Comparison of ENCODE assay signal across 15 cellular contexts in genomic region chr3:73511555-73511954, GRCh38.
DNase-seq lines count a peak whose midpoint lies in the region; ATAC-seq and TF ChIP-seq lines count a peak whose summit lies in the region.
"Had no signal": no experiment of that assay in that cellular context is flagged by ENCODE, and none has a peak within 500 bp of the region (broad histone marks: within the 10 kb centered on the region; RNA-seq: fewer than 3 reads in every experiment).

No MANE protein-coding gene starts in this region.

- H3K27ac Mint-ChIP-seq in Calu3 (ENCODE audit: unreplicated experiment) (no peak overlapping the region), HFFc6 (no peak overlapping the region)
- H3K27ac Mint-ChIP-seq: activated T-cell treated with anti-CD3 and anti-CD28 coated beads, Interleukin-2, amount 50 U/mL, for 24 hours had no signal

- H3K9me3 ChIP-seq in right atrium auricular region (no peaks in the 10 kb centered on the region), neuron (ENCODE audit: low read length) (no peaks in the 10 kb centered on the region)
- H3K9me3 ChIP-seq: body of pancreas, suprapubic skin had no signal

- H3K4me3 Mint-ChIP-seq in Calu3 (ENCODE audit: low read depth, unreplicated experiment) (no peak overlapping the region), HFFc6 (no peak overlapping the region)
- H3K4me3 Mint-ChIP-seq: activated T-cell treated with anti-CD3 and anti-CD28 coated beads, Interleukin-2, amount 50 U/mL, for 24 hours had no signal

- peak overlapping the region; percentile 1 for H2AFZ ChIP-seq in neuron (ENCODE audit: low read depth, low read length)

- ATAC-seq in Right ventricle myocardium superior (ENCODE audit: poor library complexity) = no peak
- ATAC-seq: body of pancreas had no signal

- no peaks in the 10 kb centered on the region for H3K27me3 ChIP-seq in right atrium auricular region
- H3K27me3 ChIP-seq in neuron (ENCODE audit: insufficient read depth, low read length) = no peaks in the 10 kb centered on the region
- no peaks in the 10 kb centered on the region; the same call in 1 of the 2 replicates for H3K27me3 ChIP-seq in H7 (ENCODE audit: control insufficient read depth, insufficient read depth, low read length)
- H3K27me3 ChIP-seq: body of pancreas, suprapubic skin had no signal

- H3K27me3 Mint-ChIP-seq in Calu3 (ENCODE audit: unreplicated experiment) (peaks cover 11% of the 10 kb centered on the region), HFFc6 (ENCODE audit: insufficient read depth) (no peaks in the 10 kb centered on the region; the same call in 1 of the 2 replicates)

- H3K4me3 ChIP-seq in right atrium auricular region (no peak overlapping the region), neuron (ENCODE audit: low read length) (no peak overlapping the region), H7 (ENCODE audit: insufficient read depth, low read depth, low read length) (no peak overlapping the region)
- H3K4me3 ChIP-seq: body of pancreas, suprapubic skin had no signal

- H3K9me3 Mint-ChIP-seq in Calu3 (ENCODE audit: low read depth, unreplicated experiment) (no peaks in the 10 kb centered on the region), HFFc6 (no peaks in the 10 kb centered on the region)
- H3K9me3 Mint-ChIP-seq: activated T-cell treated with anti-CD3 and anti-CD28 coated beads, Interleukin-2, amount 50 U/mL, for 24 hours had no signal

- no TSS peak for BruUV-seq in Calu3 (replicated peaks; lab: Mats Ljungman, UMichigan)

- peak overlapping the region; percentile 29 to 33 for H3K27ac ChIP-seq in right atrium auricular region
- H3K27ac ChIP-seq: body of pancreas, suprapubic skin had no signal

- H3K4me1 Mint-ChIP-seq in Calu3 (ENCODE audit: low read depth, unreplicated experiment) = no peaks in the 10 kb centered on the region
- peaks cover 47% of the 10 kb centered on the region for H3K4me1 Mint-ChIP-seq in HFFc6 (ENCODE audit: low read depth)

- CTCF ChIA-PET in Calu3 (lab: Charles Lee) = no interaction called here

- no peak for DNase-seq in right atrium auricular region (ENCODE audit: low spot score)
- DNase-seq in Right ventricle myocardium superior = no peak
- peak; percentile 78 for DNase-seq in foreskin melanocyte
- DNase-seq in Calu3 = no peak
- DNase-seq in H7 = no peak
- no peak for DNase-seq in A172 (ENCODE audit: low spot score)
- DNase-seq in HFFc6 = no peak
- DNase-seq: ACHN; activated T-cell treated with anti-CD3 and anti-CD28 coated beads, Interleukin-2, amount 50 U/mL, for 24 hours; body of pancreas; DMS79; NCI-H226; SIG-M5 had no signal

- no peaks in the 10 kb centered on the region for H3K36me3 ChIP-seq in right atrium auricular region
- no peaks in the 10 kb centered on the region for H3K36me3 ChIP-seq in neuron (ENCODE audit: insufficient read depth, low read length)
- no peaks in the 10 kb centered on the region for H3K36me3 ChIP-seq in H7 (replicated peaks; ENCODE audit: control insufficient read depth, insufficient read depth, low read length)
- H3K36me3 ChIP-seq: suprapubic skin had no signal

- intact Hi-C loops in Right ventricle myocardium superior (cut with DNase I) (no loop called here), Calu3 (cut with micrococcal nuclease; ENCODE audit: unreplicated experiment) (loop anchor here (5.0 kb wide), 1 partner anchor 191 kb away; no protein-coding TSS in a partner anchor)

- no peak for TF ChIP-seq CTCF in right atrium auricular region (IDR thresholded peaks at IDR 0.05)
- TF ChIP-seq CTCF in Calu3 (IDR thresholded peaks at IDR 0.05; ENCODE audit: unreplicated experiment) = no peak
- no peak for TF ChIP-seq CTCF in HFFc6 (IDR thresholded peaks at IDR 0.05)

- H3K36me3 Mint-ChIP-seq in Calu3 (ENCODE audit: insufficient read depth, unreplicated experiment) = no peaks in the 10 kb centered on the region
- peaks cover 4% of the 10 kb centered on the region; the same call in 1 of the 2 replicates for H3K36me3 Mint-ChIP-seq in HFFc6 (ENCODE audit: low read depth)

- H3K4me1 ChIP-seq in right atrium auricular region (peaks cover 2 to 49% of the 10 kb centered on the region in 2 donors), neuron (ENCODE audit: insufficient read depth, low read length) (peaks cover 13% of the 10 kb centered on the region)
